Comparison of ENCODE assay signal across 31 cellular contexts in genomic region chr9:123697686-123698085, GRCh38.
DNase-seq lines count a peak whose midpoint lies in the region; ATAC-seq and TF ChIP-seq lines count a peak whose summit lies in the region.
"Had no signal": no experiment of that assay in that cellular context is flagged by ENCODE, and none has a peak within 500 bp of the region (broad histone marks: within the 10 kb centered on the region; RNA-seq: fewer than 3 reads in every experiment).

No MANE protein-coding gene starts in this region.

- peaks cover 18 to 28% of the 10 kb centered on the region in 2 donors for H3K36me3 Mint-ChIP-seq in naive B cell

- H3K27ac ChIP-seq in KMS-11 = no peak overlapping the region
- H3K27ac ChIP-seq: body of pancreas, heart left ventricle, neutrophil, right atrium auricular region, thoracic aorta had no signal

- H3K27me3 ChIP-seq in KMS-11 (ENCODE audit: insufficient read depth, low read depth) = no peaks in the 10 kb centered on the region
- H3K27me3 ChIP-seq: body of pancreas, heart left ventricle, neutrophil, right atrium auricular region had no signal

- no peak overlapping the region for H2AFZ ChIP-seq in KMS-11 (ENCODE audit: low read depth)

- peaks cover 8 to 28% (median 22%) of the 10 kb centered on the region in 7 donors for H3K9me3 Mint-ChIP-seq in naive B cell

- H3K4me1 ChIP-seq in KMS-11 (ENCODE audit: low read depth, poor library complexity, severe bottlenecking) = peaks cover 17% of the 10 kb centered on the region
- H3K4me1 ChIP-seq: body of pancreas, Caco-2, right atrium auricular region had no signal

- H3K4me2 ChIP-seq in KMS-11 = peak overlapping the region; percentile 30; the same call in 1 of the 2 replicates

- in situ Hi-C loops in GM13977 (cut with MboI; ENCODE audit: low pct_unique_long_range_greater_than_20kb, low sequenced_read_pairs, unreplicated experiment) = no loop called here

- no peak overlapping the region for H3K9ac ChIP-seq in KMS-11

- peak overlapping the region; percentile 45; the same call in 1 of the 2 replicates for H3K4me3 ChIP-seq in GM08714 (ENCODE audit: low read length)
- H3K4me3 ChIP-seq in KMS-11 (IDR thresholded peaks at IDR 0.05; ENCODE audit: insufficient read depth, low read depth, low read length) = no peak overlapping the region
- H3K4me3 ChIP-seq: body of pancreas, heart left ventricle, right atrium auricular region, thoracic aorta had no signal

- no peaks in the 10 kb centered on the region for H3K36me3 ChIP-seq in KMS-11 (ENCODE audit: insufficient read depth)
- H3K36me3 ChIP-seq: heart left ventricle, neutrophil, right atrium auricular region, thoracic aorta had no signal

- no peaks in the 10 kb centered on the region for H4K20me1 ChIP-seq in KMS-11 (ENCODE audit: insufficient read depth)

- peak overlapping the region; percentile 8 to 95 (median 80) for H3K27ac Mint-ChIP-seq in naive B cell
- H3K27ac Mint-ChIP-seq: activated CD8-positive, alpha-beta T cell treated with anti-CD3 and anti-CD28 coated beads for 36 hours; activated naive CD4-positive, alpha-beta T cell treated with anti-CD3 and anti-CD28 coated beads, Interleukin-2, amount 10 ng/mL, durations not matched to agents 7 days and 5 days; dendritic cell treated with granulocyte-macrophage colony-stimulating factor and Interleukin-4, amounts not matched to agents 40 ng/mL and 50 ng/mL, for 4 days; endodermal cell; mesothelial cell of epicardium; naive thymus-derived CD4-positive, alpha-beta T cell; stimulated activated naive CD8-positive, alpha-beta T cell treated with anti-CD3 and anti-CD28 coated beads, Interleukin-15, amount 100 ng/mL, for 72 hours; T-helper 2 cell treated with Interferon-gamma antibody and Interleukin-4, amounts not matched to agents 5 μg/mL and 100 μg/mL, for 36 hours had no signal

- peaks cover 19 to 32% (median 22%) of the 10 kb centered on the region in 3 donors for H3K4me1 Mint-ChIP-seq in naive B cell
- H3K4me1 Mint-ChIP-seq: activated naive CD4-positive, alpha-beta T cell treated with anti-CD3 and anti-CD28 coated beads, Interleukin-2, amount 10 ng/mL, durations not matched to agents 7 days and 5 days; stimulated activated naive CD8-positive, alpha-beta T cell treated with anti-CD3 and anti-CD28 coated beads, Interleukin-15, amount 100 ng/mL, for 72 hours had no signal

- peak overlapping the region; percentile 49 to 87 (median 76) for H3K4me3 Mint-ChIP-seq in naive B cell
- H3K4me3 Mint-ChIP-seq: activated CD8-positive, alpha-beta T cell treated with anti-CD3 and anti-CD28 coated beads for 36 hours; activated naive CD4-positive, alpha-beta T cell treated with anti-CD3 and anti-CD28 coated beads, Interleukin-2, amount 10 ng/mL, durations not matched to agents 7 days and 5 days; dendritic cell treated with granulocyte-macrophage colony-stimulating factor and Interleukin-4, amounts not matched to agents 40 ng/mL and 50 ng/mL, for 4 days; endodermal cell; mesothelial cell of epicardium; naive thymus-derived CD4-positive, alpha-beta T cell; stimulated activated naive CD8-positive, alpha-beta T cell treated with anti-CD3 and anti-CD28 coated beads, Interleukin-15, amount 100 ng/mL, for 72 hours; T-helper 2 cell treated with Interferon-gamma antibody and Interleukin-4, amounts not matched to agents 5 μg/mL and 100 μg/mL, for 36 hours had no signal

- ATAC-seq in GM19395 (IDR thresholded peaks at IDR 0.05; ENCODE audit: unreplicated experiment) (peak; percentile 67), naive B cell (ENCODE audit: low read depth in 2 of 2) (peak in 1 of 2 donors; percentile 25), HG03045 (IDR thresholded peaks at IDR 0.05; ENCODE audit: unreplicated experiment) (no peak)
- ATAC-seq: activated CD8-positive, alpha-beta T cell treated with anti-CD3 and anti-CD28 coated beads for 36 hours; body of pancreas; heart left ventricle; HepG2; naive thymus-derived CD4-positive, alpha-beta T cell; stimulated activated naive CD8-positive, alpha-beta T cell treated with anti-CD3 and anti-CD28 coated beads, Interleukin-15, amount 100 ng/mL, for 72 hours had no signal

- no peaks in the 10 kb centered on the region for H3K27me3 Mint-ChIP-seq in naive B cell
- H3K27me3 Mint-ChIP-seq: activated CD8-positive, alpha-beta T cell treated with anti-CD3 and anti-CD28 coated beads for 36 hours; activated naive CD4-positive, alpha-beta T cell treated with anti-CD3 and anti-CD28 coated beads, Interleukin-2, amount 10 ng/mL, durations not matched to agents 7 days and 5 days; dendritic cell treated with granulocyte-macrophage colony-stimulating factor and Interleukin-4, amounts not matched to agents 40 ng/mL and 50 ng/mL, for 4 days; stimulated activated naive CD8-positive, alpha-beta T cell treated with anti-CD3 and anti-CD28 coated beads, Interleukin-15, amount 100 ng/mL, for 72 hours had no signal

- H3K79me2 ChIP-seq in KMS-11 (ENCODE audit: insufficient read depth, low read depth) = no peaks in the 10 kb centered on the region

- DNase-seq in naive B cell (no peak), NCI-H1417 (lab: John Stamatoyannopoulos, UW) (no peak), GM13977 (ENCODE audit: low spot score) (no peak)
- DNase-seq: activated CD8-positive, alpha-beta T cell treated with anti-CD3 and anti-CD28 coated beads for 36 hours; activated naive CD4-positive, alpha-beta T cell treated with anti-CD3 and anti-CD28 coated beads, Interleukin-2, amount 10 ng/mL, durations not matched to agents 7 days and 5 days; body of pancreas; Caco-2; DMS79; endodermal cell; GDM1; heart left ventricle; kidney glomerular epithelial cell; MV-4-11; naive thymus-derived CD4-positive, alpha-beta T cell; NCI-H2107; NCI-H748 treated with DMSO at 0.1 percent for 48 hours; posterior cingulate gyrus; SIG-M5; stimulated activated CD4-positive, alpha-beta T cell treated with anti-CD3 and anti-CD28 coated beads, Interleukin-1b, Interleukin-23, amount 100 ng/mL, for 48 hours; stimulated activated naive CD8-positive, alpha-beta T cell treated with anti-CD3 and anti-CD28 coated beads, Interleukin-15, amount 100 ng/mL, for 72 hours had no signal

- no peak for TF ChIP-seq CTCF in KMS-11 (conservative IDR thresholded peaks at IDR 0.05; ENCODE audit: low read depth, low read length)
- TF ChIP-seq CTCF in GM13977 (IDR thresholded peaks at IDR 0.05; ENCODE audit: extremely low read depth, insufficient read depth, missing control alignments) = no peak
